17 cellular contexts compared by ENCODE assay signal in the genomic region with DNA sequence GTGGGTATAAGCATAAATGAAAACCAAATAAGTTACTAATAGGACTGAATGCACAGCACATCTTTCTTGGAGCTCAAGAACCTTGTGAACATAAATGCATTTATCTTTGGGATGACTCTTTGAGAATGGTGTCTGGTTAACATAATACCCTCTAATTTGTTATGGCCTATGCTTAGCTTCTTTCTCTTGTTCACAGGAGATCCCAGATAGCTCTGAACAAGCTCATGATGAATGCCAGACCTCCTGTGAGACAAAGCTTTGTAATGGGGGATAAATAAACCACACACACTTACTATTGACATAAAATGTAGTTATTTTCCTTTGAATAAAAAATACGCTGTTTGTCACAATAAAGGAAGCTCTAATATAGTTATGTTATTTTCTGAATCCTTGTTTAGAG.
"Had no signal": no experiment of that assay in that cellular context is flagged by ENCODE, and none has a peak within 500 bp of the region (broad histone marks: within the 10 kb centered on the region; RNA-seq: fewer than 3 reads in every experiment).

No MANE protein-coding gene starts in this region.

- H3K27ac Mint-ChIP-seq: naive B cell had no signal

- H2AFZ ChIP-seq: hepatocyte had no signal

- H3K4me2 ChIP-seq: hepatocyte had no signal

- H3K27me3 ChIP-seq: dorsolateral prefrontal cortex, foreskin keratinocyte, hepatocyte, left lung had no signal

- H3K27ac ChIP-seq: coronary artery, dorsolateral prefrontal cortex, esophagus muscularis mucosa, foreskin keratinocyte, gastroesophageal sphincter, heart left ventricle, hepatocyte, left lung, lower lobe of right lung had no signal

- H3K4me3 ChIP-seq: coronary artery, dorsolateral prefrontal cortex, esophagus muscularis mucosa, gastroesophageal sphincter, heart left ventricle, hepatocyte, left lung, lower lobe of right lung, mucosa of descending colon had no signal

- H3K36me3 ChIP-seq: esophagus muscularis mucosa, gastroesophageal sphincter, heart left ventricle, left lung, lower lobe of right lung had no signal

- H3K4me3 Mint-ChIP-seq: naive B cell had no signal

- H3K36me3 Mint-ChIP-seq: naive B cell had no signal

- DNase-seq: dermis blood vessel endothelial cell; dorsolateral prefrontal cortex; effector CD4-positive, alpha-beta T cell; effector memory CD4-positive, alpha-beta T cell; foreskin keratinocyte; heart left ventricle; left cardiac atrium; left lung; left ventricle myocardium superior; lower lobe of right lung; mesenchymal stem cell; mucosa of descending colon; naive B cell had no signal

- ATAC-seq: foreskin keratinocyte, gastroesophageal sphincter, heart left ventricle, left cardiac atrium, left lung, left ventricle myocardium superior, lower lobe of right lung, mucosa of descending colon had no signal

- H3K9me3 ChIP-seq: esophagus muscularis mucosa, gastroesophageal sphincter, heart left ventricle, left lung, lower lobe of right lung, mucosa of descending colon had no signal

- H3K4me1 ChIP-seq: esophagus muscularis mucosa, foreskin keratinocyte, gastroesophageal sphincter, heart left ventricle, left lung, lower lobe of right lung had no signal

- H3K79me2 ChIP-seq: hepatocyte had no signal

- H3K4me1 Mint-ChIP-seq: naive B cell had no signal
